8 cellular contexts compared by ENCODE assay signal in genomic region chr2:133886735-133887675, GRCh38.
DNase-seq lines count a peak whose midpoint lies in the region; ATAC-seq and TF ChIP-seq lines count a peak whose summit lies in the region.

No MANE protein-coding gene starts in this region.

- peaks cover 12% of the 10 kb centered on the region for H3K4me1 Mint-ChIP-seq in GM23338

- no peak overlapping the region for H3K27ac ChIP-seq in DOHH2 (ENCODE audit: low read depth, low read length)
- no peak overlapping the region for H3K27ac ChIP-seq in GM23338 (ENCODE audit: low read depth)
- H3K27ac ChIP-seq in SK-N-SH (ENCODE audit: low read depth in 2 of 2, low read length in 1 of 2): no peak overlapping the region
- no peak overlapping the region for H3K27ac ChIP-seq in right cardiac atrium (ENCODE audit: low read length)

- TF ChIP-seq CTCF in DOHH2 (IDR thresholded peaks at IDR 0.05; ENCODE audit: low read depth, low read length, poor library complexity, severe bottlenecking): peak; percentile 82
- peak; percentile 78 to 84 for TF ChIP-seq CTCF in GM23338 (conservative IDR thresholded peaks at IDR 0.05; ENCODE audit: low read depth in 2 of 2)
- TF ChIP-seq CTCF in SK-N-SH (IDR thresholded peaks at IDR 0.05): peak; percentile 69

- intact Hi-C loops in right cardiac atrium (cut with DNase I) (loop anchor here in 3 of 4 donors (5.0 to 10.0 kb wide), 6 partner anchors 108 to 568 kb away; no protein-coding TSS in a partner anchor), sciatic nerve (cut with DNase I) (no loop called here)

- H4K20me1 ChIP-seq in DOHH2 (ENCODE audit: control insufficient read depth, insufficient read depth, low read depth, low read length) (no peaks in the 10 kb centered on the region), GM23338 (replicated peaks; ENCODE audit: insufficient read depth) (no peaks in the 10 kb centered on the region), SK-N-SH (ENCODE audit: insufficient read depth) (no peaks in the 10 kb centered on the region)

- H3K9me2 ChIP-seq in DOHH2 (replicated peaks; ENCODE audit: control insufficient read depth, low read length): no peaks in the 10 kb centered on the region
- no peaks in the 10 kb centered on the region for H3K9me2 ChIP-seq in GM23338 (ENCODE audit: insufficient read depth)
- H3K9me2 ChIP-seq in SK-N-SH: no peaks in the 10 kb centered on the region

- ATAC-seq in GM23338: peak; percentile 94
- peak; percentile 71 to 72 for ATAC-seq in right cardiac atrium
- peak; percentile 86 for ATAC-seq in sciatic nerve
- ATAC-seq in HG02840 (IDR thresholded peaks at IDR 0.05; ENCODE audit: low FRiP score, unreplicated experiment): no peak

- H2AFZ ChIP-seq in GM23338: no peak overlapping the region
- H2AFZ ChIP-seq in SK-N-SH (ENCODE audit: low read depth): no peak overlapping the region

- no peak overlapping the region for H3K9ac ChIP-seq in SK-N-SH

- H3K4me2 ChIP-seq in DOHH2 (ENCODE audit: low read length) (no peak overlapping the region), GM23338 (no peak overlapping the region), SK-N-SH (peak overlapping the region; percentile 39; the same call in 1 of the 2 replicates)

- H3K9me3 Mint-ChIP-seq in GM23338: no peaks in the 10 kb centered on the region

- CTCF ChIA-PET in SK-N-SH (lab: Yijun Ruan, JAX): interaction anchor here (0.5 to 5.7 kb wide), 54 partner anchors 9 to 1084 kb away, joined by 3 to 105 read pairs (median 3); no protein-coding TSS in a partner anchor

- H3K27me3 Mint-ChIP-seq in GM23338 (ENCODE audit: insufficient read depth, low read depth, poor library complexity): peaks cover 5% of the 10 kb centered on the region

- H3K79me2 ChIP-seq in DOHH2 (ENCODE audit: control insufficient read depth, low read length) (no peaks in the 10 kb centered on the region), GM23338 (replicated peaks; ENCODE audit: insufficient read depth) (no peaks in the 10 kb centered on the region), SK-N-SH (ENCODE audit: insufficient read depth) (no peaks in the 10 kb centered on the region)

- TF ChIP-seq RAD21 in SK-N-SH (IDR thresholded peaks at IDR 0.05; ENCODE audit: low read length): peak; percentile 86

- H3K9me3 ChIP-seq in DOHH2 (ENCODE audit: control insufficient read depth, insufficient read depth, low read length): no peaks in the 10 kb centered on the region
- no peaks in the 10 kb centered on the region for H3K9me3 ChIP-seq in SK-N-SH
- H3K9me3 ChIP-seq in right cardiac atrium (ENCODE audit: control insufficient read depth, low read length): no peaks in the 10 kb centered on the region

- H3K4me3 ChIP-seq in DOHH2 (ENCODE audit: low read length) (no peak overlapping the region), GM23338 (no peak overlapping the region), SK-N-SH (ENCODE audit: low read depth in 2 of 2, low read length in 1 of 2) (no peak overlapping the region; a peak in 1 of 4 replicates), right cardiac atrium (ENCODE audit: low read length) (no peak overlapping the region)

- H3K27ac Mint-ChIP-seq in GM23338: no peak overlapping the region

- H3K36me3 Mint-ChIP-seq in GM23338 (ENCODE audit: low read depth): no peaks in the 10 kb centered on the region

- DNase-seq in GM23338 (ENCODE audit: low spot score): peak; percentile 93
- peak; percentile 58 for DNase-seq in MV-4-11 (lab: John Stamatoyannopoulos, UW)
- peak; percentile 65 for DNase-seq in SK-N-SH
- peak in 54 of 58 donors; percentile 15 to 82 (median 52) for DNase-seq in anterior cingulate cortex (lab: John Stamatoyannopoulos, UW)
- peak; percentile 66 to 90 (median 78) for DNase-seq in right cardiac atrium
- DNase-seq in sciatic nerve (ENCODE audit: low spot score): peak; percentile 83

- H3K27me3 ChIP-seq in DOHH2 (ENCODE audit: control insufficient read depth, low read length): peaks cover 8% of the 10 kb centered on the region
- H3K27me3 ChIP-seq in GM23338 (ENCODE audit: insufficient read depth): no peaks in the 10 kb centered on the region
- no peaks in the 10 kb centered on the region; the same call in 1 of the 2 replicates for H3K27me3 ChIP-seq in SK-N-SH (ENCODE audit: insufficient read depth)
- no peaks in the 10 kb centered on the region for H3K27me3 ChIP-seq in right cardiac atrium (ENCODE audit: control insufficient read depth, insufficient read depth)

- H3K4me3 Mint-ChIP-seq in GM23338: no peak overlapping the region

- 29% methylated on average over 19 of the region's 19 CpGs for WGBS in SK-N-SH (ENCODE audit: low lambda C conversion rate)
- WGBS in right cardiac atrium: 41% methylated on average over 19 of the region's 19 CpGs

- H3K4me1 ChIP-seq in DOHH2 (ENCODE audit: control insufficient read depth, low read length) (0 out of 2 replicates have a peak, but pooled peaks cover 4% of the 10 kb centered on the region), GM23338 (ENCODE audit: insufficient read depth) (no peaks in the 10 kb centered on the region; the same call in 1 of the 2 replicates), SK-N-SH (ENCODE audit: control insufficient read depth in 1 of 2, insufficient read depth in 2 of 2, low read depth in 1 of 2, low read length in 1 of 2) (peaks cover 0 to 9% of the 10 kb centered on the region in 2 experiments; a peak in 1 of 4 replicates), right cardiac atrium (ENCODE audit: control insufficient read depth, insufficient read depth, low read length) (no peaks in the 10 kb centered on the region)

- no peaks in the 10 kb centered on the region for H3K36me3 ChIP-seq in DOHH2 (ENCODE audit: control insufficient read depth, low read length)
- no peaks in the 10 kb centered on the region for H3K36me3 ChIP-seq in GM23338 (ENCODE audit: insufficient read depth)
- no peaks in the 10 kb centered on the region for H3K36me3 ChIP-seq in SK-N-SH (replicated peaks in 1 of 2; ENCODE audit: control insufficient read depth in 1 of 2, insufficient read depth in 2 of 2, low read length in 1 of 2)

- no peak for TF ChIP-seq EP300 in SK-N-SH (IDR thresholded peaks at IDR 0.05; ENCODE audit: borderline replicate concordance in 1 of 2, low read depth in 1 of 2, low read length in 1 of 2)

- no peaks in the 10 kb centered on the region for H3F3A ChIP-seq in DOHH2 (ENCODE audit: control insufficient read depth, insufficient read depth)
- no peaks in the 10 kb centered on the region for H3F3A ChIP-seq in GM23338 (replicated peaks; ENCODE audit: low read depth)
- H3F3A ChIP-seq in SK-N-SH (replicated peaks; ENCODE audit: insufficient read depth): no peaks in the 10 kb centered on the region

- POLR2A ChIA-PET in SK-N-SH (lab: Yijun Ruan, JAX): interaction anchor here (0.6 kb wide), 1 partner anchor 487 kb away, joined by 3 read pairs; no protein-coding TSS in a partner anchor

TF ChIP-seq in GM23338, 12 proteins besides CTCF, POLR2A, EP300 and RAD21 (continues in another document):
- TF ChIP-seq, protein P1, sequence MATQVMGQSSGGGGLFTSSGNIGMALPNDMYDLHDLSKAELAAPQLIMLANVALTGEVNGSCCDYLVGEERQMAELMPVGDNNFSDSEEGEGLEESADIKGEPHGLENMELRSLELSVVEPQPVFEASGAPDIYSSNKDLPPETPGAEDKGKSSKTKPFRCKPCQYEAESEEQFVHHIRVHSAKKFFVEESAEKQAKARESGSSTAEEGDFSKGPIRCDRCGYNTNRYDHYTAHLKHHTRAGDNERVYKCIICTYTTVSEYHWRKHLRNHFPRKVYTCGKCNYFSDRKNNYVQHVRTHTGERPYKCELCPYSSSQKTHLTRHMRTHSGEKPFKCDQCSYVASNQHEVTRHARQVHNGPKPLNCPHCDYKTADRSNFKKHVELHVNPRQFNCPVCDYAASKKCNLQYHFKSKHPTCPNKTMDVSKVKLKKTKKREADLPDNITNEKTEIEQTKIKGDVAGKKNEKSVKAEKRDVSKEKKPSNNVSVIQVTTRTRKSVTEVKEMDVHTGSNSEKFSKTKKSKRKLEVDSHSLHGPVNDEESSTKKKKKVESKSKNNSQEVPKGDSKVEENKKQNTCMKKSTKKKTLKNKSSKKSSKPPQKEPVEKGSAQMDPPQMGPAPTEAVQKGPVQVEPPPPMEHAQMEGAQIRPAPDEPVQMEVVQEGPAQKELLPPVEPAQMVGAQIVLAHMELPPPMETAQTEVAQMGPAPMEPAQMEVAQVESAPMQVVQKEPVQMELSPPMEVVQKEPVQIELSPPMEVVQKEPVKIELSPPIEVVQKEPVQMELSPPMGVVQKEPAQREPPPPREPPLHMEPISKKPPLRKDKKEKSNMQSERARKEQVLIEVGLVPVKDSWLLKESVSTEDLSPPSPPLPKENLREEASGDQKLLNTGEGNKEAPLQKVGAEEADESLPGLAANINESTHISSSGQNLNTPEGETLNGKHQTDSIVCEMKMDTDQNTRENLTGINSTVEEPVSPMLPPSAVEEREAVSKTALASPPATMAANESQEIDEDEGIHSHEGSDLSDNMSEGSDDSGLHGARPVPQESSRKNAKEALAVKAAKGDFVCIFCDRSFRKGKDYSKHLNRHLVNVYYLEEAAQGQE (IDR thresholded peaks at IDR 0.05; ENCODE audit: unreplicated experiment): no peak
- TF ChIP-seq EZH2 (IDR thresholded peaks at IDR 0.05; ENCODE audit: low read depth, unreplicated experiment) (no peak), ZNF114 (CRISPR knock-in tag; IDR thresholded peaks at IDR 0.05) (no peak)

TF ChIP-seq in SK-N-SH, 30 proteins besides CTCF, POLR2A, EP300 and RAD21:
- TF ChIP-seq SIN3A (IDR thresholded peaks at IDR 0.05; ENCODE audit: borderline replicate concordance, low read depth, low read length) (no peak), YY1 (IDR thresholded peaks at IDR 0.05; ENCODE audit: low read depth) (no peak), MXI1 (IDR thresholded peaks at IDR 0.05; ENCODE audit: low read depth, low read length) (0 out of 2 replicates have a peak, but pooled peaks have one; percentile 14), SMC3 (IDR thresholded peaks at IDR 0.05; ENCODE audit: low read depth, low read length) (peak; percentile 73)
